In genomic region chr18:53305471-53305870, GRCh38 we compare ENCODE assay signal across 8 cellular contexts.
"Had no signal": no experiment of that assay in that cellular context is flagged by ENCODE, and none has a peak within 500 bp of the region (broad histone marks: within the 10 kb centered on the region; RNA-seq: fewer than 3 reads in every experiment).

No MANE protein-coding gene starts in this region.

- H3K36me3 ChIP-seq: HAP-1 had no signal

- DNase-seq: GM23248, GOT3, H7, H9, HCEC 1CT, HFFc6 had no signal

- H3K9me3 ChIP-seq: HAP-1 had no signal

- H3K27ac ChIP-seq: GM23248 had no signal

- H3K4me1 ChIP-seq: HAP-1 had no signal

- H3K4me3 ChIP-seq: GM23248, GM23338, HAP-1 had no signal
